In the genomic region with DNA sequence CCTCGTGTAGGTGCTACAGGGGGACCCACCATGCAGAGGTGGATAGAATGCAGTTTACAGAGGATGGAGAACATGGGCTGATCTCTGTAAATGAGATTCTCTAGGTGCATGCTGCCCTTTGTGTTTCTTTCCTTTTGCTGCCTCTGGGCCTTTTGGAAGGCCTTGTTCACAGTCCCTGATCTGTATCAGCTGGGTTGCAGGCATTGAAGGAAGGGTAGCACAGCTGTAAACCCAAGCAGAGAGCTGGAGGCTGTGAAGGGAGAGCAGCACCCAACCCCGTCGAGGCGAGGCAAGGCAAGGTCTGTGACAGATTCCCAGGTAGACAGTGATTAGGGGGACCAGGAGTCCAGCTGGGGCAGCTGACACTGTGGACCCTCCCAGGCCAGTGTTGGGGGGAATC, we compare ENCODE assay signal across 33 cellular contexts.
"Had no signal": no experiment of that assay in that cellular context is flagged by ENCODE, and none has a peak within 500 bp of the region (broad histone marks: within the 10 kb centered on the region; RNA-seq: fewer than 3 reads in every experiment).

No MANE protein-coding gene starts in this region.

- H3K4me1 Mint-ChIP-seq: activated naive CD8-positive, alpha-beta T cell treated with anti-CD3 and anti-CD28 coated beads for 36 hours had no signal

- H3K27ac ChIP-seq: ascending aorta, Peyer's patch, SJSA1, VCaP had no signal

- H3K27ac Mint-ChIP-seq: activated CD4-positive, alpha-beta memory T cell treated with anti-CD3 and anti-CD28 coated beads, Interleukin-2, amount 10 ng/mL, durations not matched to agents 7 days and 5 days; activated naive CD4-positive, alpha-beta T cell treated with anti-CD3 and anti-CD28 coated beads, Interleukin-2, amount 10 ng/mL, durations not matched to agents 7 days and 5 days; activated naive CD8-positive, alpha-beta T cell treated with anti-CD3 and anti-CD28 coated beads for 36 hours; activated T-cell treated with anti-CD3 and anti-CD28 coated beads, Interleukin-2, amount 50 U/mL, for 24 hours; activated T-helper 1 cell treated with anti-CD3 and anti-CD28 coated beads, Interleukin-12 subunit alpha, Interleukin-12 subunit beta, Interleukin-2, Interleukin-4 antibody, amounts not matched to agents 30 ng/mL and 10 ng/mL and 1 ng/mL, durations not matched to agents 14 hours and 24 hours and 36 hours had no signal

- H3K36me3 ChIP-seq: ascending aorta, Peyer's patch, SJSA1 had no signal

- H3K9me3 Mint-ChIP-seq: activated CD4-positive, alpha-beta memory T cell treated with anti-CD3 and anti-CD28 coated beads, Interleukin-2, amount 10 ng/mL, durations not matched to agents 7 days and 5 days; activated naive CD4-positive, alpha-beta T cell treated with anti-CD3 and anti-CD28 coated beads, Interleukin-2, amount 10 ng/mL, durations not matched to agents 7 days and 5 days; activated naive CD8-positive, alpha-beta T cell treated with anti-CD3 and anti-CD28 coated beads for 36 hours; activated T-cell treated with anti-CD3 and anti-CD28 coated beads, Interleukin-2, amount 50 U/mL, for 24 hours; activated T-helper 1 cell treated with anti-CD3 and anti-CD28 coated beads, Interleukin-12 subunit alpha, Interleukin-12 subunit beta, Interleukin-2, Interleukin-4 antibody, amounts not matched to agents 30 ng/mL and 10 ng/mL and 1 ng/mL, durations not matched to agents 14 hours and 24 hours and 36 hours had no signal

- H3K9me3 ChIP-seq: ascending aorta, Peyer's patch, SJSA1 had no signal

- H3K4me3 ChIP-seq: ascending aorta, Peyer's patch, SJSA1 had no signal

- H3K27me3 ChIP-seq: ascending aorta, Peyer's patch, SJSA1 had no signal

- ATAC-seq: PC-3 had no signal

- H3K4me3 Mint-ChIP-seq: activated CD4-positive, alpha-beta memory T cell treated with anti-CD3 and anti-CD28 coated beads, Interleukin-2, amount 10 ng/mL, durations not matched to agents 7 days and 5 days; activated naive CD4-positive, alpha-beta T cell treated with anti-CD3 and anti-CD28 coated beads, Interleukin-2, amount 10 ng/mL, durations not matched to agents 7 days and 5 days; activated naive CD8-positive, alpha-beta T cell treated with anti-CD3 and anti-CD28 coated beads for 36 hours; activated T-cell treated with anti-CD3 and anti-CD28 coated beads, Interleukin-2, amount 50 U/mL, for 24 hours; activated T-helper 1 cell treated with anti-CD3 and anti-CD28 coated beads, Interleukin-12 subunit alpha, Interleukin-12 subunit beta, Interleukin-2, Interleukin-4 antibody, amounts not matched to agents 30 ng/mL and 10 ng/mL and 1 ng/mL, durations not matched to agents 14 hours and 24 hours and 36 hours had no signal

- H3K4me1 ChIP-seq: ascending aorta, Peyer's patch, SJSA1 had no signal

- H3K27me3 Mint-ChIP-seq: activated CD4-positive, alpha-beta memory T cell treated with anti-CD3 and anti-CD28 coated beads, Interleukin-2, amount 10 ng/mL, durations not matched to agents 7 days and 5 days; activated naive CD8-positive, alpha-beta T cell treated with anti-CD3 and anti-CD28 coated beads for 36 hours; activated T-cell treated with anti-CD3 and anti-CD28 coated beads, Interleukin-2, amount 50 U/mL, for 24 hours had no signal

- DNase-seq: activated CD4-positive, alpha-beta memory T cell treated with anti-CD3 and anti-CD28 coated beads, Interleukin-2, amount 10 ng/mL, durations not matched to agents 7 days and 5 days; activated CD4-positive, alpha-beta T cell treated with anti-CD3 and anti-CD28 coated beads for 1 hour; activated CD4-positive, alpha-beta T cell treated with anti-CD3 and anti-CD28 coated beads for 48 hours; activated CD4-positive, CD25-positive, alpha-beta regulatory T cell; activated effector memory CD4-positive, alpha-beta T cell treated with Interleukin-2 at 50 U/mL for 16 hours; activated naive CD4-positive, alpha-beta T cell treated with anti-CD3 and anti-CD28 coated beads, Interleukin-2, amount 10 ng/mL, durations not matched to agents 7 days and 5 days; activated naive CD8-positive, alpha-beta T cell treated with anti-CD3 and anti-CD28 coated beads for 36 hours; activated T-cell treated with anti-CD3 and anti-CD28 coated beads, Interleukin-2, amount 50 U/mL, for 24 hours; amygdala; Karpas-422; NCI-H1048; NCI-H1105 treated with DMSO at 0.1 percent for 48 hours; NCI-H1436; NCI-H187; NCI-H2029 treated with DMSO at 0.1 percent for 48 hours; NCI-H2107; NCI-H2171; NCI-H510A; NCI-H526; NCI-H748 treated with DMSO at 0.1 percent for 48 hours; NK-92 treated with Interleukin-12 subunit alpha and Interleukin-12 subunit beta, amount 100 ng/mL, for 24 hours; PC-3; Peyer's patch; RPMI8226; SHP77 treated with DMSO at 0.1 percent for 48 hours; SW 1271; T-helper 1 cell; T-helper 2 cell; T-helper 9 cell had no signal

- H3K36me3 Mint-ChIP-seq: activated naive CD8-positive, alpha-beta T cell treated with anti-CD3 and anti-CD28 coated beads for 36 hours had no signal
